In genomic region chr1:55428944-55429931, GRCh38 we compare ENCODE assay signal across 9 cellular contexts.
A peak's percentile ranks its signal among the peaks of the same experiment; 100 is the strongest.
DNase-seq lines count a peak whose midpoint lies in the region; ATAC-seq and TF ChIP-seq lines count a peak whose summit lies in the region.
"Had no signal": no experiment of that assay in that cellular context is flagged by ENCODE, and none has a peak within 500 bp of the region (broad histone marks: within the 10 kb centered on the region; RNA-seq: fewer than 3 reads in every experiment).

No MANE protein-coding gene starts in this region.

- H3K4me3 ChIP-seq in astrocyte of the spinal cord (ENCODE audit: low read depth, low read length) (no peak overlapping the region), thyroid gland (replicated peaks in 1 of 3) (no peak overlapping the region)

- H3K36me3 ChIP-seq in thyroid gland = no peaks in the 10 kb centered on the region

- peaks cover 23% of the 10 kb centered on the region for H3K36me3 Mint-ChIP-seq in HFFc6 (ENCODE audit: low read depth)

- peaks cover 65% of the 10 kb centered on the region for H3K4me1 Mint-ChIP-seq in HFFc6 (ENCODE audit: low read depth)
- H3K4me1 Mint-ChIP-seq in stimulated activated naive CD8-positive, alpha-beta T cell treated with anti-CD3 and anti-CD28 coated beads, Interleukin-15, amount 100 ng/mL, for 72 hours = no peaks in the 10 kb centered on the region

- H3K27me3 Mint-ChIP-seq in HFFc6 (ENCODE audit: insufficient read depth) = no peaks in the 10 kb centered on the region
- H3K27me3 Mint-ChIP-seq in stimulated activated naive CD8-positive, alpha-beta T cell treated with anti-CD3 and anti-CD28 coated beads, Interleukin-15, amount 100 ng/mL, for 72 hours = peaks cover 45% of the 10 kb centered on the region

- peak overlapping the region; percentile 62 for H3K4me3 Mint-ChIP-seq in HFFc6
- H3K4me3 Mint-ChIP-seq in stimulated activated naive CD8-positive, alpha-beta T cell treated with anti-CD3 and anti-CD28 coated beads, Interleukin-15, amount 100 ng/mL, for 72 hours = no peak overlapping the region

- in situ Hi-C loops in astrocyte of the spinal cord (cut with HindIII; ENCODE audit: low sequenced_read_pairs) = no loop called here

- TF ChIP-seq POLR2A in thyroid gland (IDR thresholded peaks at IDR 0.05) = no peak

- intact Hi-C loops in thyroid gland (cut with DNase I) = no loop called here

- H3K27ac ChIP-seq in thyroid gland = peak overlapping the region in 1 of 3 donors; percentile 43

- DNase-seq in HFFc6 (peak; percentile 98), astrocyte of the spinal cord (ENCODE audit: low read depth, low spot score) (peak; percentile 100), iris pigment epithelial cell (ENCODE audit: low read depth) (peak; percentile 99), thyroid gland (peak; percentile 6 to 13)
- DNase-seq in activated CD8-positive, alpha-beta memory T cell treated with anti-CD3 and anti-CD28 coated beads, Interleukin-2, amount 50 U/mL, for 48 hours = no peak
- no peak for DNase-seq in stimulated activated naive CD8-positive, alpha-beta T cell treated with anti-CD3 and anti-CD28 coated beads, Interleukin-15, amount 100 ng/mL, for 72 hours
- DNase-seq: NCI-H1105 treated with DMSO at 0.1 percent for 48 hours had no signal

- no peaks in the 10 kb centered on the region for H3K27me3 ChIP-seq in thyroid gland

- peaks cover 0 to 24% of the 10 kb centered on the region in 2 donors for H3K4me1 ChIP-seq in thyroid gland

- ATAC-seq in GM21528 (IDR thresholded peaks at IDR 0.05; ENCODE audit: low FRiP score, unreplicated experiment) (no peak), HG03378 (IDR thresholded peaks at IDR 0.05; ENCODE audit: unreplicated experiment) (no peak)
- no peak for ATAC-seq in stimulated activated naive CD8-positive, alpha-beta T cell treated with anti-CD3 and anti-CD28 coated beads, Interleukin-15, amount 100 ng/mL, for 72 hours

- no peaks in the 10 kb centered on the region for H3K9me3 ChIP-seq in thyroid gland

- 70 to 76% methylated on average over 9 of the region's 9 CpGs for WGBS in thyroid gland, 2 donors

- peaks cover 5% of the 10 kb centered on the region; the same call in 1 of the 2 replicates for H3K9me3 Mint-ChIP-seq in HFFc6
- no peaks in the 10 kb centered on the region for H3K9me3 Mint-ChIP-seq in stimulated activated naive CD8-positive, alpha-beta T cell treated with anti-CD3 and anti-CD28 coated beads, Interleukin-15, amount 100 ng/mL, for 72 hours

- H3K27ac Mint-ChIP-seq in HFFc6 = peak overlapping the region; percentile 92
- H3K27ac Mint-ChIP-seq in stimulated activated naive CD8-positive, alpha-beta T cell treated with anti-CD3 and anti-CD28 coated beads, Interleukin-15, amount 100 ng/mL, for 72 hours = no peak overlapping the region

- TF ChIP-seq CTCF in HFFc6 (IDR thresholded peaks at IDR 0.05) (no peak), astrocyte of the spinal cord (IDR thresholded peaks at IDR 0.05; ENCODE audit: low read depth, low read length) (no peak), thyroid gland (IDR thresholded peaks at IDR 0.05) (no peak)

Comparison
In these comparisons a context has a peak if more than half of its experiments do, and no peak if none do; other contexts are left out.
1. DNase-seq: peak in HFFc6 (single experiment), astrocyte of the spinal cord (single experiment), iris pigment epithelial cell (single experiment) and thyroid gland (2 of 2); none in activated CD8-positive, alpha-beta memory T cell treated with anti-CD3 and anti-CD28 coated beads, Interleukin-2, amount 50 U/mL, for 48 hours (single experiment) and stimulated activated naive CD8-positive, alpha-beta T cell treated with anti-CD3 and anti-CD28 coated beads, Interleukin-15, amount 100 ng/mL, for 72 hours (0 of 2).